Comparison of ENCODE assay signal across 34 cellular contexts in the genomic region with DNA sequence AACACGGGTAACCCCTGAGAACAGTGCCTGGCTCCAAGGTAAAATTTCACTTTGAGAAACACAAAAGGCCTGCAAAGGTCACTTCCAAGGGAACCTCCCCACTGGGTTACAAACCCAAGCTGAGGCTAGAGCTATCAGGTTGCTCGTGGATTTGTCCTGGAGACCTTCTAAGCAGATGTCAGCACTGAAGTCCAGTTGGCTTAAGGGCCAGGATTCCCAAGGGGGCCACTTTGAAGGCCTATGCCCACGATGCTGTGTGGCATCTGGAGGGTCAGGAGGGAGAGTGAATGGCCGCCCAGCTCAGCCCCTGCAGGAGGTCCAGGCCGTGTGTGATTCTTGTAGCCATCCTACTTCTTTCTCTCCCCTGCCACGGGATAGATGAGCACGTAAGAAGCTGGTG.
"Had no signal": no experiment of that assay in that cellular context is flagged by ENCODE, and none has a peak within 500 bp of the region (broad histone marks: within the 10 kb centered on the region; RNA-seq: fewer than 3 reads in every experiment).

No MANE protein-coding gene starts in this region.

- H3K9me3 Mint-ChIP-seq: activated CD4-positive, alpha-beta memory T cell treated with anti-CD3 and anti-CD28 coated beads, Interleukin-2, amount 10 ng/mL, durations not matched to agents 7 days and 5 days; activated CD4-positive, alpha-beta T cell treated with anti-CD3 and anti-CD28 coated beads, Interleukin-2, amount 10 ng/mL, durations not matched to agents 7 days and 5 days; activated naive CD4-positive, alpha-beta T cell treated with anti-CD3 and anti-CD28 coated beads, Interleukin-2, amount 10 ng/mL, durations not matched to agents 7 days and 5 days; activated naive CD4-positive, alpha-beta T cell treated with anti-CD3 and anti-CD28 coated beads, Interleukin-2, amount 50 U/mL, for 24 hours; activated naive CD8-positive, alpha-beta T cell treated with anti-CD3 and anti-CD28 coated beads, Interleukin-2, amount 10 ng/mL, durations not matched to agents 7 days and 5 days; activated naive CD8-positive, alpha-beta T cell treated with anti-CD3 and anti-CD28 coated beads, Interleukin-2, amount 50 U/mL, for 24 hours; activated T-cell treated with anti-CD3 and anti-CD28 coated beads, Interleukin-2, amount 50 U/mL, for 24 hours; activated T-helper 2 cell treated with anti-CD3 and anti-CD28 coated beads, Interferon-gamma antibody, Interleukin-2, Interleukin-4, amounts not matched to agents 10 μg/mL and 5 μg/mL and 100 μg/mL, durations not matched to agents 14 hours and 24 hours and 36 hours; central memory CD8-positive, alpha-beta T cell; T-helper 1 cell treated with Interleukin-12 subunit alpha and Interleukin-12 subunit beta and Interleukin-4 antibody, amounts not matched to agents 30 μg/mL and 1 μg/mL, for 36 hours; T-helper 2 cell treated with Interferon-gamma antibody and Interleukin-4, amounts not matched to agents 5 μg/mL and 100 μg/mL, for 36 hours; WTC11 had no signal

- DNase-seq: activated CD4-positive, alpha-beta memory T cell treated with anti-CD3 and anti-CD28 coated beads, Interleukin-2, amount 10 ng/mL, durations not matched to agents 7 days and 5 days; activated CD4-positive, alpha-beta T cell treated with anti-CD3 and anti-CD28 coated beads for 1 hour; activated CD4-positive, alpha-beta T cell treated with anti-CD3 and anti-CD28 coated beads for 36 hours; activated CD4-positive, alpha-beta T cell treated with anti-CD3 and anti-CD28 coated beads for 48 hours; activated CD4-positive, alpha-beta T cell treated with anti-CD3 and anti-CD28 coated beads, Interleukin-2, amount 10 ng/mL, durations not matched to agents 7 days and 5 days; activated CD4-positive, alpha-beta T cell treated with anti-CD3 and anti-CD28 coated beads, Interleukin-2, amount 50 U/mL, for 48 hours; activated CD4-positive, CD25-positive, alpha-beta regulatory T cell; activated CD8-positive, alpha-beta T cell treated with anti-CD3 and anti-CD28 coated beads, Interleukin-2, amount 10 ng/mL, durations not matched to agents 7 days and 5 days; activated effector memory CD4-positive, alpha-beta T cell treated with Interleukin-2 at 50 U/mL for 16 hours; activated gamma-delta T cell; activated naive CD4-positive, alpha-beta T cell treated with anti-CD3 and anti-CD28 coated beads, Interleukin-2, amount 10 ng/mL, durations not matched to agents 7 days and 5 days; activated naive CD4-positive, alpha-beta T cell treated with Interleukin-2 at 50 U/mL for 16 hours; activated naive CD8-positive, alpha-beta T cell treated with anti-CD3 and anti-CD28 coated beads, Interleukin-2, amount 10 ng/mL, durations not matched to agents 7 days and 5 days; activated naive CD8-positive, alpha-beta T cell treated with anti-CD3 and anti-CD28 coated beads, Interleukin-2, amount 50 U/mL, for 24 hours; activated T-cell treated with anti-CD3 and anti-CD28 coated beads, Interleukin-2, amount 50 U/mL, for 24 hours; activated T-cell treated with anti-CD3 and anti-CD28 coated beads, Interleukin-2, amount 50 U/mL, for 48 hours; amygdala; anterior cingulate cortex; caudate nucleus; cerebellar nuclear complex; SW 1271; T-helper 1 cell; T-helper 2 cell; T-helper 9 cell; WERI-Rb-1 had no signal

- H3K27ac Mint-ChIP-seq: activated CD4-positive, alpha-beta memory T cell treated with anti-CD3 and anti-CD28 coated beads, Interleukin-2, amount 10 ng/mL, durations not matched to agents 7 days and 5 days; activated CD4-positive, alpha-beta T cell treated with anti-CD3 and anti-CD28 coated beads for 36 hours; activated CD4-positive, alpha-beta T cell treated with anti-CD3 and anti-CD28 coated beads, Interleukin-2, amount 10 ng/mL, durations not matched to agents 7 days and 5 days; activated CD8-positive, alpha-beta T cell treated with anti-CD3 and anti-CD28 coated beads, Interleukin-2, amount 10 ng/mL, durations not matched to agents 7 days and 5 days; activated naive CD4-positive, alpha-beta T cell treated with anti-CD3 and anti-CD28 coated beads, Interleukin-2, amount 10 ng/mL, durations not matched to agents 7 days and 5 days; activated naive CD4-positive, alpha-beta T cell treated with anti-CD3 and anti-CD28 coated beads, Interleukin-2, amount 50 U/mL, for 24 hours; activated naive CD8-positive, alpha-beta T cell; activated naive CD8-positive, alpha-beta T cell treated with anti-CD3 and anti-CD28 coated beads, Interleukin-2, amount 10 ng/mL, durations not matched to agents 7 days and 5 days; activated naive CD8-positive, alpha-beta T cell treated with anti-CD3 and anti-CD28 coated beads, Interleukin-2, amount 50 U/mL, for 24 hours; activated T-cell treated with anti-CD3 and anti-CD28 coated beads, Interleukin-2, amount 50 U/mL, for 24 hours; activated T-helper 2 cell treated with anti-CD3 and anti-CD28 coated beads, Interferon-gamma antibody, Interleukin-2, Interleukin-4, amounts not matched to agents 10 μg/mL and 5 μg/mL and 100 μg/mL, durations not matched to agents 14 hours and 24 hours and 36 hours; brain; T-helper 1 cell treated with Interleukin-12 subunit alpha and Interleukin-12 subunit beta and Interleukin-4 antibody, amounts not matched to agents 30 μg/mL and 1 μg/mL, for 36 hours; T-helper 2 cell treated with Interferon-gamma antibody and Interleukin-4, amounts not matched to agents 5 μg/mL and 100 μg/mL, for 36 hours; WTC11 had no signal

- H3K4me3 Mint-ChIP-seq: activated CD4-positive, alpha-beta memory T cell treated with anti-CD3 and anti-CD28 coated beads, Interleukin-2, amount 10 ng/mL, durations not matched to agents 7 days and 5 days; activated CD4-positive, alpha-beta T cell treated with anti-CD3 and anti-CD28 coated beads for 36 hours; activated CD4-positive, alpha-beta T cell treated with anti-CD3 and anti-CD28 coated beads, Interleukin-2, amount 10 ng/mL, durations not matched to agents 7 days and 5 days; activated CD8-positive, alpha-beta T cell treated with anti-CD3 and anti-CD28 coated beads, Interleukin-2, amount 10 ng/mL, durations not matched to agents 7 days and 5 days; activated naive CD4-positive, alpha-beta T cell treated with anti-CD3 and anti-CD28 coated beads, Interleukin-2, amount 10 ng/mL, durations not matched to agents 7 days and 5 days; activated naive CD4-positive, alpha-beta T cell treated with anti-CD3 and anti-CD28 coated beads, Interleukin-2, amount 50 U/mL, for 24 hours; activated naive CD8-positive, alpha-beta T cell; activated naive CD8-positive, alpha-beta T cell treated with anti-CD3 and anti-CD28 coated beads, Interleukin-2, amount 10 ng/mL, durations not matched to agents 7 days and 5 days; activated naive CD8-positive, alpha-beta T cell treated with anti-CD3 and anti-CD28 coated beads, Interleukin-2, amount 50 U/mL, for 24 hours; activated T-cell treated with anti-CD3 and anti-CD28 coated beads, Interleukin-2, amount 50 U/mL, for 24 hours; brain; central memory CD8-positive, alpha-beta T cell; T-helper 1 cell treated with Interleukin-12 subunit alpha and Interleukin-12 subunit beta and Interleukin-4 antibody, amounts not matched to agents 30 μg/mL and 1 μg/mL, for 36 hours; T-helper 2 cell treated with Interferon-gamma antibody and Interleukin-4, amounts not matched to agents 5 μg/mL and 100 μg/mL, for 36 hours; WTC11 had no signal

- H3K4me1 Mint-ChIP-seq: activated CD4-positive, alpha-beta memory T cell treated with anti-CD3 and anti-CD28 coated beads, Interleukin-2, amount 10 ng/mL, durations not matched to agents 7 days and 5 days; activated CD4-positive, alpha-beta T cell treated with anti-CD3 and anti-CD28 coated beads for 36 hours; activated CD4-positive, alpha-beta T cell treated with anti-CD3 and anti-CD28 coated beads, Interleukin-2, amount 10 ng/mL, durations not matched to agents 7 days and 5 days; activated naive CD4-positive, alpha-beta T cell treated with anti-CD3 and anti-CD28 coated beads, Interleukin-2, amount 10 ng/mL, durations not matched to agents 7 days and 5 days; activated naive CD4-positive, alpha-beta T cell treated with anti-CD3 and anti-CD28 coated beads, Interleukin-2, amount 50 U/mL, for 24 hours; activated naive CD8-positive, alpha-beta T cell treated with anti-CD3 and anti-CD28 coated beads, Interleukin-2, amount 10 ng/mL, durations not matched to agents 7 days and 5 days; activated naive CD8-positive, alpha-beta T cell treated with anti-CD3 and anti-CD28 coated beads, Interleukin-2, amount 50 U/mL, for 24 hours; central memory CD8-positive, alpha-beta T cell; WTC11 had no signal

- H3K27me3 Mint-ChIP-seq: activated naive CD8-positive, alpha-beta T cell; brain had no signal

- ATAC-seq: activated CD4-positive, alpha-beta T cell treated with anti-CD3 and anti-CD28 coated beads for 36 hours; activated CD4-positive, CD25-positive, alpha-beta regulatory T cell treated with anti-CD3 and anti-CD28 coated beads, Interleukin-2, amount 50 U/mL, for 24 hours; activated CD8-positive, alpha-beta T cell treated with anti-CD3 and anti-CD28 coated beads, Interleukin-2, amount 10 ng/mL, durations not matched to agents 7 days and 5 days; activated naive CD8-positive, alpha-beta T cell treated with anti-CD3 and anti-CD28 coated beads, Interleukin-2, amount 50 U/mL, for 24 hours; WTC11 had no signal

- H3K36me3 Mint-ChIP-seq: activated naive CD4-positive, alpha-beta T cell treated with anti-CD3 and anti-CD28 coated beads, Interleukin-2, amount 10 ng/mL, durations not matched to agents 7 days and 5 days; activated naive CD4-positive, alpha-beta T cell treated with anti-CD3 and anti-CD28 coated beads, Interleukin-2, amount 50 U/mL, for 24 hours; activated naive CD8-positive, alpha-beta T cell; activated naive CD8-positive, alpha-beta T cell treated with anti-CD3 and anti-CD28 coated beads, Interleukin-2, amount 10 ng/mL, durations not matched to agents 7 days and 5 days; brain; WTC11 had no signal
